In genomic region chr6:7878401-7878964, GRCh38 we compare ENCODE assay signal across 16 cellular contexts. TPM values are rescaled to one million over a fixed set of nuclear protein-coding genes. Genes with fewer than 3 reads are reported as not detected.
DNase-seq lines count a peak whose midpoint lies in the region; ATAC-seq and TF ChIP-seq lines count a peak whose summit lies in the region.
"Had no signal": no experiment of that assay in that cellular context is flagged by ENCODE, and none has a peak within 500 bp of the region (broad histone marks: within the 10 kb centered on the region; RNA-seq: fewer than 3 reads in every experiment).

No MANE protein-coding gene starts in this region.

- peaks cover 38% of the 10 kb centered on the region for H3K36me3 Mint-ChIP-seq in stimulated activated effector memory CD8-positive, alpha-beta T cell treated with anti-CD3 and anti-CD28 coated beads, Interleukin-12 subunit alpha, Interleukin-12 subunit beta, amount 100 ng/mL, for 72 hours
- H3K36me3 Mint-ChIP-seq in HFFc6 (ENCODE audit: low read depth) = peaks cover 18% of the 10 kb centered on the region

- peaks cover 3% of the 10 kb centered on the region for H3K9me3 Mint-ChIP-seq in stimulated activated effector memory CD8-positive, alpha-beta T cell treated with anti-CD3 and anti-CD28 coated beads, Interleukin-12 subunit alpha, Interleukin-12 subunit beta, amount 100 ng/mL, for 72 hours
- peaks cover 5% of the 10 kb centered on the region for H3K9me3 Mint-ChIP-seq in HFFc6

- ATAC-seq in RWPE2 (ENCODE audit: low read depth) (0 out of 3 replicates have a peak, but pooled peaks have one; percentile 17), GM18861 (IDR thresholded peaks at IDR 0.05; ENCODE audit: unreplicated experiment) (no peak)
- peak; percentile 44 for ATAC-seq in stimulated activated effector memory CD8-positive, alpha-beta T cell treated with anti-CD3 and anti-CD28 coated beads, Interleukin-12 subunit alpha, Interleukin-12 subunit beta, amount 100 ng/mL, for 72 hours

- DNase-seq in RWPE2 (ENCODE audit: low spot score) (no peak), left kidney (ENCODE audit: low read depth, low spot score) (peak; percentile 12), HFFc6 (no peak), HAP-1 (ENCODE audit: low spot score in 2 of 2) (no peak)
- no peak for DNase-seq in stimulated activated effector memory CD8-positive, alpha-beta T cell treated with anti-CD3 and anti-CD28 coated beads, Interleukin-12 subunit alpha, Interleukin-12 subunit beta, amount 100 ng/mL, for 72 hours (ENCODE audit: low spot score in 2 of 2)
- DNase-seq: DMS 273 treated with DMSO at 0.1 percent for 48 hours, GOT3, MV-4-11, NCI-H1417 treated with DMSO at 0.1 percent for 48 hours, NCI-H1930, NCI-H446, NCI-H69 had no signal

- in situ Hi-C loops in HAP-1 (cut with MboI; ENCODE audit: low sequenced_read_pairs) = loop anchor here (25.0 kb wide), 2 partner anchors 466 to 591 kb away; no protein-coding TSS in a partner anchor

- CTCF ChIA-PET in HEK293 (lab: Yijun Ruan, JAX) = interaction anchor here (1.4 kb wide), 2 partner anchors 114 to 156 kb away, joined by 4 to 9 read pairs; no protein-coding TSS in a partner anchor

- H3K4me1 Mint-ChIP-seq in stimulated activated effector memory CD8-positive, alpha-beta T cell treated with anti-CD3 and anti-CD28 coated beads, Interleukin-12 subunit alpha, Interleukin-12 subunit beta, amount 100 ng/mL, for 72 hours = no peaks in the 10 kb centered on the region
- H3K4me1 Mint-ChIP-seq in HFFc6 (ENCODE audit: low read depth) = no peaks in the 10 kb centered on the region
- H3K4me1 Mint-ChIP-seq: IgD-negative memory B cell had no signal

- no peak overlapping the region for H3K4me3 ChIP-seq in HEK293 (ENCODE audit: low read depth, low read length)
- H3K4me3 ChIP-seq in RWPE2 (ENCODE audit: severe bottlenecking) = no peak overlapping the region
- H3K4me3 ChIP-seq in HAP-1 = no peak overlapping the region

- no peak overlapping the region for H3K4me3 Mint-ChIP-seq in stimulated activated effector memory CD8-positive, alpha-beta T cell treated with anti-CD3 and anti-CD28 coated beads, Interleukin-12 subunit alpha, Interleukin-12 subunit beta, amount 100 ng/mL, for 72 hours
- H3K4me3 Mint-ChIP-seq in HFFc6 = no peak overlapping the region
- H3K4me3 Mint-ChIP-seq: IgD-negative memory B cell had no signal

- no peaks in the 10 kb centered on the region for H3K9me3 ChIP-seq in HEK293 (ENCODE audit: control insufficient read depth, insufficient read depth, low read depth, low read length)
- no peaks in the 10 kb centered on the region for H3K9me3 ChIP-seq in RWPE2 (ENCODE audit: severe bottlenecking)
- no peaks in the 10 kb centered on the region; the same call in 1 of the 2 replicates for H3K9me3 ChIP-seq in HAP-1

- POLR2A ChIA-PET in HEK293 (lab: Yijun Ruan, JAX) = interaction anchor here (1.3 kb wide), 1 partner anchor 153 kb away, joined by 5 read pairs; the partner anchor contains the start of gene BMP6

- no peak overlapping the region for H3K27ac Mint-ChIP-seq in stimulated activated effector memory CD8-positive, alpha-beta T cell treated with anti-CD3 and anti-CD28 coated beads, Interleukin-12 subunit alpha, Interleukin-12 subunit beta, amount 100 ng/mL, for 72 hours
- H3K27ac Mint-ChIP-seq in HFFc6 = no peak overlapping the region

- H3K27ac ChIP-seq in HEK293 (ENCODE audit: extremely low read depth, low read depth, low read length) (no peak overlapping the region), RWPE2 (ENCODE audit: poor library complexity, severe bottlenecking) (no peak overlapping the region)
- H3K27ac ChIP-seq: C4-2B had no signal

- H3K36me3 ChIP-seq in HEK293 (ENCODE audit: control insufficient read depth in 2 of 2, insufficient read depth in 1 of 2, low read length in 2 of 2) = peaks cover 12 to 41% of the 10 kb centered on the region in 2 experiments; a peak in 2 of 3 replicates
- H3K36me3 ChIP-seq in RWPE2 (ENCODE audit: low read depth) = peaks cover 28% of the 10 kb centered on the region
- peaks cover 27% of the 10 kb centered on the region for H3K36me3 ChIP-seq in HAP-1 (replicated peaks)

- peaks cover 8% of the 10 kb centered on the region for H3K27me3 Mint-ChIP-seq in HFFc6 (ENCODE audit: insufficient read depth)
- H3K27me3 Mint-ChIP-seq: IgD-negative memory B cell had no signal

- TF ChIP-seq CTCF in HEK293 (tag by site-specific recombination; IDR thresholded peaks at IDR 0.05) (no peak), RWPE2 (IDR thresholded peaks at IDR 0.05; ENCODE audit: poor library complexity, severe bottlenecking) (no peak), HFFc6 (IDR thresholded peaks at IDR 0.05) (no peak)

- H3K27me3 ChIP-seq in RWPE2 (ENCODE audit: insufficient read depth, poor library complexity, severe bottlenecking) (no peaks in the 10 kb centered on the region), HAP-1 (ENCODE audit: low read depth) (no peaks in the 10 kb centered on the region)

- no peaks in the 10 kb centered on the region for H3K4me1 ChIP-seq in HEK293 (ENCODE audit: control insufficient read depth, insufficient read depth, low read length)
- H3K4me1 ChIP-seq in RWPE2 (ENCODE audit: insufficient read depth, poor library complexity, severe bottlenecking) = no peaks in the 10 kb centered on the region
- H3K4me1 ChIP-seq in HAP-1 = no peaks in the 10 kb centered on the region

TF ChIP-seq in HEK293, 187 proteins besides CTCF, POLR2A, EP300 and RAD21:
- TF ChIP-seq PRDM10 (tag by site-specific recombination; IDR thresholded peaks at IDR 0.05) (0 out of 2 replicates have a peak, but pooled peaks have one; percentile 12), ZFHX2 (tag by site-specific recombination; conservative IDR thresholded peaks at IDR 0.05) (no peak)

RNA-seq across cellular contexts. Expression of gene TXNDC5, which starts 32.1 kb away (rescaled TPM):
- total RNA-seq in HFFc6 (2021; fragmentation: NEBNext Ultra II Directional; extraction: Animal tissue kit (Norgen Biotek cat#: 25700)) = 100 to 1,000 TPM; 226 to 280 (median 258) TPM
